8 cellular contexts compared by ENCODE assay signal in the genomic region with DNA sequence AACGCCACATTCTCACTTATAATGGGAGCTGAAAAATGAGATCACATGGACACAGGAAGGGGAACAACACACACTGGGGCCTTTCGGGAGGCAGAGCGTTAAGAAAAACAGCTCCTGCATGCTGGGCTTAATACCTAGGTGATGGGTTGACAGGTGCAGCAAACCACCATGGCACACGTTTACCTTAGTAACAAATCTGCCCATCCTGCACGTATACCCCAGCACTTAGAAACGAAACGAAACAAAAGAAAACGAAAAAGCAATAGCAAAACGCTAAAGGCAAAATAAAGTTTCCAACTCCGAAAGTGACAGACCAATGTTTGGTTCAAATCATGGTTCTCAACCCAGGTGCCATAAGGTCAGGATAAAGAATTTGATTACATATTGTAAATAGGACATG.
DNase-seq lines count a peak whose midpoint lies in the region; TF ChIP-seq lines count a peak whose summit lies in the region.
"Not testable (repeated sequence)": the region's sequence is repeated elsewhere in the genome, so short reads cannot be mapped to it uniquely, and the experiment has no call there.

No MANE protein-coding gene starts in this region.

- CTCF ChIA-PET in SK-N-SH (lab: Yijun Ruan, JAX) = not testable (repeated sequence)

- not testable (repeated sequence) for H3K79me2 ChIP-seq in MM.1S (ENCODE audit: low read length); SK-N-SH (ENCODE audit: insufficient read depth); neural progenitor cell (ENCODE audit: low read depth)

- H3K27ac Mint-ChIP-seq in neural progenitor cell, type B pancreatic cell: not testable (repeated sequence)

- H3K9me3 ChIP-seq in MM.1S (replicated peaks; ENCODE audit: insufficient read depth, low read length); SK-N-SH: not testable (repeated sequence)
- H3K9me3 ChIP-seq in colonic mucosa (peaks cover 11% of the 10 kb centered on the region), neural progenitor cell (ENCODE audit: low read depth) (peaks cover 46% of the 10 kb centered on the region)

- H3K4me1 ChIP-seq in MM.1S (ENCODE audit: low read length); SK-N-SH (ENCODE audit: control insufficient read depth in 1 of 2, insufficient read depth in 2 of 2, low read depth in 1 of 2, low read length in 1 of 2); colonic mucosa; neural progenitor cell: not testable (repeated sequence)

- TF ChIP-seq RAD21 in SK-N-SH (IDR thresholded peaks at IDR 0.05; ENCODE audit: low read length) = not testable (repeated sequence)

- peaks cover 62% of the 10 kb centered on the region for H3K9me3 Mint-ChIP-seq in neural progenitor cell
- H3K9me3 Mint-ChIP-seq in type B pancreatic cell = peaks cover 39% of the 10 kb centered on the region

- H3K4me2 ChIP-seq in MM.1S (ENCODE audit: low read depth, low read length) (0 out of 2 replicates have a peak overlapping the region, but pooled peaks have one; percentile 8), SK-N-SH (0 out of 2 replicates have a peak overlapping the region, but pooled peaks have one; percentile 1)
- not testable (repeated sequence) for H3K4me2 ChIP-seq in neural progenitor cell

- H3K9me2 ChIP-seq in MM.1S (replicated peaks; ENCODE audit: insufficient read depth, low read length); SK-N-SH: not testable (repeated sequence)

- POLR2A ChIA-PET in SK-N-SH (lab: Yijun Ruan, JAX) = not testable (repeated sequence)

- not testable (repeated sequence) for H3K4me3 ChIP-seq in MM.1S (ENCODE audit: low read length); colonic mucosa; neural progenitor cell
- peak overlapping the region in 1 of 2 experiments; percentile 3; a peak in 1 of 4 replicates for H3K4me3 ChIP-seq in SK-N-SH (ENCODE audit: low read depth in 2 of 2, low read length in 1 of 2)

- H3K9ac ChIP-seq in MM.1S (ENCODE audit: low read length); SK-N-SH; colonic mucosa (ENCODE audit: low read depth in 2 of 2, low read length in 2 of 2); neural progenitor cell: not testable (repeated sequence)

- not testable (repeated sequence) for TF ChIP-seq CTCF in MM.1S (IDR thresholded peaks at IDR 0.05; ENCODE audit: low read length); SK-N-SH (IDR thresholded peaks at IDR 0.05); colonic mucosa (IDR thresholded peaks at IDR 0.05); neural progenitor cell (IDR thresholded peaks at IDR 0.05); type B pancreatic cell (conservative IDR thresholded peaks at IDR 0.05)

- not testable (repeated sequence) for H3K4me3 Mint-ChIP-seq in neural progenitor cell, type B pancreatic cell

- in situ Hi-C loops in G401 (cut with HindIII; ENCODE audit: low sequenced_read_pairs) = not testable (repeated sequence)

- not testable (repeated sequence) for H3F3A ChIP-seq in MM.1S (ENCODE audit: insufficient read depth, low read length); SK-N-SH (replicated peaks; ENCODE audit: insufficient read depth); neural progenitor cell (ENCODE audit: low read depth)

- peaks cover 16% of the 10 kb centered on the region for H3K27me3 Mint-ChIP-seq in neural progenitor cell (ENCODE audit: insufficient read depth, low read depth)
- not testable (repeated sequence) for H3K27me3 Mint-ChIP-seq in type B pancreatic cell

- H3K4me1 Mint-ChIP-seq in neural progenitor cell; type B pancreatic cell (ENCODE audit: unreplicated experiment): not testable (repeated sequence)

- not testable (repeated sequence) for TF ChIP-seq EP300 in SK-N-SH (IDR thresholded peaks at IDR 0.05; ENCODE audit: borderline replicate concordance in 1 of 2, low read depth in 1 of 2, low read length in 1 of 2)

- H3K36me3 Mint-ChIP-seq in neural progenitor cell (peaks cover 13% of the 10 kb centered on the region), type B pancreatic cell (peaks cover 12% of the 10 kb centered on the region)

- DNase-seq in G401 (ENCODE audit: low spot score) (peak; percentile 3), MM.1S (peak; percentile 18), colonic mucosa (peak; percentile 21), cardiac septum (ENCODE audit: low spot score) (peak; percentile 76), left kidney (ENCODE audit: low read depth, low spot score) (peak; percentile 4), neural progenitor cell (ENCODE audit: low spot score) (peak; percentile 13), type B pancreatic cell (ENCODE audit: extremely low spot score, unreplicated experiment) (peak; percentile 82)
- DNase-seq in SK-N-SH = not testable (repeated sequence)

- H3K27me3 ChIP-seq in MM.1S (replicated peaks; ENCODE audit: insufficient read depth, low read length); SK-N-SH (ENCODE audit: insufficient read depth); colonic mucosa; neural progenitor cell: not testable (repeated sequence)

- not testable (repeated sequence) for H2AFZ ChIP-seq in MM.1S (ENCODE audit: low read length); SK-N-SH (ENCODE audit: low read depth); neural progenitor cell (replicated peaks)

- H4K20me1 ChIP-seq in MM.1S (ENCODE audit: insufficient read depth, low read length); SK-N-SH (ENCODE audit: insufficient read depth); neural progenitor cell (ENCODE audit: low read depth): not testable (repeated sequence)

- 26% methylated on average over 10 of the region's 10 CpGs for WGBS in SK-N-SH (ENCODE audit: low lambda C conversion rate)

- H3K27ac ChIP-seq in MM.1S (ENCODE audit: low read length); SK-N-SH (ENCODE audit: low read depth in 2 of 2, low read length in 1 of 2); colonic mucosa; neural progenitor cell: not testable (repeated sequence)

- not testable (repeated sequence) for H3K36me3 ChIP-seq in MM.1S (replicated peaks; ENCODE audit: insufficient read depth, low read length); SK-N-SH (replicated peaks in 1 of 2; ENCODE audit: control insufficient read depth in 1 of 2, insufficient read depth in 2 of 2, low read length in 1 of 2); colonic mucosa; neural progenitor cell

- intact Hi-C loops in colonic mucosa (cut with DNase I); cardiac septum (cut with DNase I): not testable (repeated sequence)
